8 cellular contexts compared by ENCODE assay signal in genomic region chr16:57530104-57530522, GRCh38. TPM values are rescaled to one million over a fixed set of nuclear protein-coding genes. Genes with fewer than 3 reads are reported as not detected.
DNase-seq lines count a peak whose midpoint lies in the region; ATAC-seq lines count a peak whose summit lies in the region.

No MANE protein-coding gene starts in this region.

- H3K4me3 ChIP-seq in CD8-positive, alpha-beta memory T cell (ENCODE audit: low read length), result peak overlapping the region; percentile 56

- H3K27ac Mint-ChIP-seq in CD8-positive, alpha-beta memory T cell, result peak overlapping the region; percentile 91 to 99 (median 96)

- CTCF ChIA-PET in CD8-positive, alpha-beta memory T cell (lab: Charles Lee), result interaction anchor here (0.7 to 1.8 kb wide), 4 partner anchors 11 to 113 kb away, joined by 4 to 13 read pairs (median 4); partner anchors contain the start of gene POLR2C

- intact Hi-C loops in sciatic nerve (cut with DNase I), result no loop called here

- POLR2A ChIA-PET in CD8-positive, alpha-beta memory T cell (lab: Charles Lee), result interaction anchor here (0.6 to 1.9 kb wide), 3 partner anchors 9 to 609 kb away, joined by 3 to 8 read pairs (median 3); partner anchors contain the start of gene ADGRG5

- no peaks in the 10 kb centered on the region for H3K36me3 ChIP-seq in CD8-positive, alpha-beta memory T cell (ENCODE audit: insufficient read depth, low read length)

- no peaks in the 10 kb centered on the region for H3K9me3 ChIP-seq in CD8-positive, alpha-beta memory T cell (ENCODE audit: low read length)

- peak overlapping the region; percentile 66 for H3K27ac ChIP-seq in CD8-positive, alpha-beta memory T cell (ENCODE audit: low read depth, low read length)

- in situ Hi-C loops in G401 (cut with HindIII; ENCODE audit: low sequenced_read_pairs), result no loop called here

- H3K9me3 Mint-ChIP-seq in CD8-positive, alpha-beta memory T cell, result no peaks in the 10 kb centered on the region

- ATAC-seq in GM21528 (IDR thresholded peaks at IDR 0.05; ENCODE audit: low FRiP score, unreplicated experiment) (peak; percentile 59), sciatic nerve (peak; percentile 54)

- peaks cover 51 to 60% (median 56%) of the 10 kb centered on the region in 3 donors for H3K4me1 Mint-ChIP-seq in CD8-positive, alpha-beta memory T cell

- H3K36me3 Mint-ChIP-seq in CD8-positive, alpha-beta memory T cell, result peaks cover 4 to 17% (median 7%) of the 10 kb centered on the region in 3 donors

- peak; percentile 56 to 84 (median 67) for DNase-seq in CD8-positive, alpha-beta memory T cell
- DNase-seq in LHCN-M2 (ENCODE audit: low read depth) (peak; percentile 48), fibroblast of peridontal ligament (ENCODE audit: extremely low read depth) (peak; percentile 41), sciatic nerve (ENCODE audit: low spot score) (peak; percentile 63), G401 (ENCODE audit: low spot score) (no peak), NCI-H1417 treated with DMSO at 0.1 percent for 48 hours (lab: John Stamatoyannopoulos, UW) (no peak)
- peak; percentile 85 for DNase-seq in activated CD8-positive, alpha-beta memory T cell treated with anti-CD3 and anti-CD28 coated beads for 24 hours

- no peaks in the 10 kb centered on the region for H3K27me3 ChIP-seq in CD8-positive, alpha-beta memory T cell (ENCODE audit: insufficient read depth, low read length, poor library complexity, severe bottlenecking)

- H3K27me3 Mint-ChIP-seq in CD8-positive, alpha-beta memory T cell, result peaks cover 0 to 3% of the 10 kb centered on the region in 2 donors

- peaks cover 59% of the 10 kb centered on the region for H3K4me1 ChIP-seq in CD8-positive, alpha-beta memory T cell (ENCODE audit: insufficient read depth, low read length)

- peak overlapping the region; percentile 69 to 90 (median 77) for H3K4me3 Mint-ChIP-seq in CD8-positive, alpha-beta memory T cell

RNA-seq across cellular contexts. Expression of gene CCDC102A, which starts 6.3 kb away (rescaled TPM):
- total RNA-seq in CD8-positive, alpha-beta memory T cell, result 10 to 100 TPM; 27.0 to 28.1 TPM
- polyA plus RNA-seq in CD8-positive, alpha-beta memory T cell, result 22.6 TPM
- total RNA-seq in LHCN-M2 (2014; rRNA removed) (7.7 and 9.9 TPM in 2 replicates), sciatic nerve (14.3 TPM)
- 4.6 TPM for polyA plus RNA-seq in LHCN-M2 (2012)
- 25.0 and 26.7 TPM in 2 replicates for total RNA-seq in G401 (2014; rRNA removed; shearing (Covaris generic))

RNA-seq across cellular contexts. Expression of gene ADGRG5, which starts 12.3 kb away (rescaled TPM):
- total RNA-seq in CD8-positive, alpha-beta memory T cell, result 10 to 100 TPM; 46.1 to 48.5 TPM
- 23.5 TPM for polyA plus RNA-seq in CD8-positive, alpha-beta memory T cell
- total RNA-seq in LHCN-M2 (2014; rRNA removed), result not detected in 2 replicates
- polyA plus RNA-seq in LHCN-M2 (2012), result 0.01 TPM
- 1.2 TPM for total RNA-seq in sciatic nerve
- total RNA-seq in G401 (2014; rRNA removed; shearing (Covaris generic)), result not detected in 2 replicates

RNA-seq across cellular contexts. Expression of gene DOK4, which starts 43.8 kb away (rescaled TPM):
- total RNA-seq in CD8-positive, alpha-beta memory T cell, result 1 to 10 TPM; 6.8 to 7.0 TPM
- polyA plus RNA-seq in CD8-positive, alpha-beta memory T cell, result 3.3 TPM
- total RNA-seq in LHCN-M2 (2014; rRNA removed) (36.5 and 36.6 TPM in 2 replicates), sciatic nerve (22.6 TPM)
- 25.0 TPM for polyA plus RNA-seq in LHCN-M2 (2012)
- 33.7 and 45.5 TPM in 2 replicates for total RNA-seq in G401 (2014; rRNA removed; shearing (Covaris generic))

Comparison
In these comparisons a context has a peak if more than half of its experiments do, and no peak if none do; other contexts are left out.
1. DNase-seq: peak in CD8-positive, alpha-beta memory T cell (5 of 5), LHCN-M2 (single experiment), activated CD8-positive, alpha-beta memory T cell treated with anti-CD3 and anti-CD28 coated beads for 24 hours (single experiment), fibroblast of peridontal ligament (single experiment) and sciatic nerve (single experiment); none in G401 (single experiment) and NCI-H1417 treated with DMSO at 0.1 percent for 48 hours (single experiment).
2. RNA of gene ADGRG5, which starts 12.3 kb away (total RNA-seq): 46.1 to 48.5 TPM in CD8-positive, alpha-beta memory T cell; 1.2 TPM in sciatic nerve (single experiment), not detected in LHCN-M2 and not detected in G401; every median in the first group is over 10 times any median in the second.